22 cellular contexts compared by ENCODE assay signal in the genomic region with DNA sequence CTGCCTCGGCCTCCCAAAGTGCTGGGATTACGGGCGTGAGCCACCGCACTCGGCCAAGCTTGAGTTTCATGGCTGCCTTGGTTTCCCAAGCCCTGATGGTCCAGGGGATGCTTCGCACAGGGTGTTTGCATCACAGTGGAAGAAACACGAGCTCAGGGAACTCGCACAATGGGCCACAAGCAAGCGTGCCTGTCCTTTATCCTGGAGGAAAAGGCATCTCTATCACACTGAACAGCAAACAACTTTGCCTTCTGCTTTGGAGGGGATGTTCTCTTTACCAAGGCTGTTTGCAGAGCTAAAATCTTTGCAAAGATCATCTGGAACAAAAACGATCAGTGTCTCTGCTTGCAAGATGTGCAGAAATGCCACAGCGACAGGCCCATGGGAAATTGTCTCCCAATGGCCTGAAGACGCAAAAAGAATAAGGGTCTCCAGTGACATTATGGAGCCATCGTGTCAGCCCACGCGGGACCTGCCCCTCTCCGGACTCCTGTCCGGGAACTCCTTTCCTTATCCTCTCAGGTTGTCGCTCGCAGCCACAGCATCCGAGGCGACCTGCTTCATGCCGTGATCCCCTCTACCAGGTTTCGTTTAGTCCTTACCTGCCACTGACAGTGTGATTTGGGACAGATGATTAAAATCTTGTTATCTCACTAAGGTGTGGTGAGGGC. TPM values are rescaled to one million over a fixed set of nuclear protein-coding genes. Genes with fewer than 3 reads are reported as not detected.
A peak's percentile ranks its signal among the peaks of the same experiment; 100 is the strongest.
DNase-seq lines count a peak whose midpoint lies in the region; ATAC-seq, FAIRE-seq and TF ChIP-seq lines count a peak whose summit lies in the region.
"Had no signal": no experiment of that assay in that cellular context is flagged by ENCODE, and none has a peak within 500 bp of the region (broad histone marks: within the 10 kb centered on the region; RNA-seq: fewer than 3 reads in every experiment).

No MANE protein-coding gene starts in this region.

- no peak overlapping the region for H4K91ac ChIP-seq in H1 (replicated peaks; ENCODE audit: insufficient read length, low read length)

- no peak overlapping the region for H2BK5ac ChIP-seq in H1 (ENCODE audit: low read depth, low read length)

- POLR2A ChIA-PET in H1 (lab: Charles Lee; ENCODE audit: partially characterized antibody) = no interaction called here

- CTCF ChIA-PET in H1 (lab: Charles Lee; ENCODE audit: partially characterized antibody) = no interaction called here

- H2AFZ ChIP-seq in H1 (ENCODE audit: low read length) = no peak overlapping the region

- no peaks in the 10 kb centered on the region for H3K79me2 ChIP-seq in H1 (ENCODE audit: control insufficient read depth in 1 of 2, insufficient read depth in 2 of 2, low read length in 2 of 2)

- 88% methylated on average over 23 of the region's 23 CpGs; no CpG with 5 or more reads in 1 of the 2 experiments for WGBS in H1 (ENCODE audit: extremely low coverage in 1 of 2, insufficient coverage in 1 of 2, insufficient read length in 1 of 2, insufficient replicate concordance in 2 of 2, low coverage in 1 of 2, low lambda C conversion rate in 2 of 2, missing lambda C conversion rate in 1 of 2), 2 experiments

- peaks cover 0 to 2% (median 0%) of the 10 kb centered on the region in 4 experiments; a peak in 2 of 7 replicates for H3K4me1 ChIP-seq in H1 (replicated peaks in 1 of 4; ENCODE audit: control insufficient read depth in 3 of 4, insufficient read depth in 4 of 4, low read length in 3 of 4)
- H3K4me1 ChIP-seq: SJCRH30 had no signal

- peaks cover 0 to 1% (median 0%) of the 10 kb centered on the region in 4 experiments; a peak in 1 of 7 replicates for H3K27me3 ChIP-seq in H1 (replicated peaks in 1 of 4; ENCODE audit: control insufficient read depth in 3 of 4, extremely low read depth in 1 of 4, insufficient read depth in 3 of 4, low read length in 3 of 4)
- H3K27me3 ChIP-seq: SJCRH30 had no signal

- DNase-seq in Right ventricle myocardium inferior (ENCODE audit: missing footprints) (peak; percentile 66), left ventricle myocardium superior (no peak), H1 (ENCODE audit: low read depth in 1 of 2, low spot score in 2 of 2) (no peak), retina (peak; percentile 0), NCI-H2081 (lab: John Stamatoyannopoulos, UW) (no peak)
- DNase-seq: 8988T, Calu3, H7, MM.1S, NCI-H1048, NCI-H1436, NCI-H187 treated with DMSO at 0.1 percent for 48 hours, NCI-H2227 treated with DMSO at 0.1 percent for 48 hours, NCI-H524, NCI-H774, SJCRH30 had no signal

- 0 out of 2 replicates have a peak overlapping the region, but pooled peaks have one; percentile 1 for H2BK12ac ChIP-seq in H1 (ENCODE audit: low read depth, low read length)

- no peak for FAIRE-seq in H1 (lab: Jason Lieb, UNC)

- no peak overlapping the region for H3K56ac ChIP-seq in H1 (replicated peaks; ENCODE audit: insufficient read length, low read depth, low read length)

- no peak overlapping the region for H2BK20ac ChIP-seq in H1 (ENCODE audit: low read length)

- H3K23me2 ChIP-seq in H1 (ENCODE audit: low read depth, low read length) = peaks cover 1% of the 10 kb centered on the region; the same call in 1 of the 2 replicates

- no peak overlapping the region for H2AK5ac ChIP-seq in H1 (ENCODE audit: low read depth, low read length)

- peaks cover 0 to 5% of the 10 kb centered on the region in 2 experiments for H4K20me1 ChIP-seq in H1 (replicated peaks in 1 of 2; ENCODE audit: control insufficient read depth in 1 of 2, insufficient read depth in 2 of 2, low read length in 2 of 2)

- no peak for TF ChIP-seq CTCF in H1 (IDR thresholded peaks at IDR 0.05; ENCODE audit: control extremely low read depth in 1 of 3, insufficient read depth in 1 of 3, low read depth in 1 of 3, low read length in 3 of 3)

- TF ChIP-seq EP300 in H1 (IDR thresholded peaks at IDR 0.05; ENCODE audit: borderline replicate concordance in 1 of 2, low read depth in 2 of 2, low read length in 2 of 2) = no peak

- ATAC-seq in Right ventricle myocardium inferior (no peak), left ventricle myocardium superior (no peak), GM18505 (IDR thresholded peaks at IDR 0.05; ENCODE audit: unreplicated experiment) (no peak), GM19351 (IDR thresholded peaks at IDR 0.05; ENCODE audit: unreplicated experiment) (no peak)

- no peak overlapping the region for H3K14ac ChIP-seq in H1 (ENCODE audit: insufficient read length)

- no peak overlapping the region for H2BK15ac ChIP-seq in H1 (ENCODE audit: low read length)

- no peaks in the 10 kb centered on the region for H3K36me3 ChIP-seq in KOPT-K1 (ENCODE audit: insufficient read depth, low read length)
- no peaks in the 10 kb centered on the region for H3K36me3 ChIP-seq in H1 (ENCODE audit: control insufficient read depth in 2 of 4, insufficient read depth in 4 of 4, low read length in 3 of 4)
- H3K36me3 ChIP-seq: SJCRH30 had no signal

- H3K9me3 ChIP-seq in KOPT-K1 (ENCODE audit: insufficient read depth, low read length, poor library complexity, severe bottlenecking) (no peaks in the 10 kb centered on the region), H1 (ENCODE audit: insufficient read depth in 2 of 2, low read depth in 1 of 2, low read length in 1 of 2) (peaks cover 4 to 9% of the 10 kb centered on the region in 2 experiments; a peak in 1 of 4 replicates)
- H3K9me3 ChIP-seq: SJCRH30 had no signal

- H4K8ac ChIP-seq in H1 (ENCODE audit: extremely low read depth, insufficient read depth, low read length) = no peak overlapping the region; the same call in 1 of the 2 replicates

- H3K18ac ChIP-seq in H1 (ENCODE audit: extremely low read depth, low read length) = no peak overlapping the region

- TF ChIP-seq RAD21 in H1 (IDR thresholded peaks at IDR 0.05 in 1 of 2, conservative IDR thresholded peaks at IDR 0.05 in 1 of 2; ENCODE audit: low read depth in 2 of 2, low read length in 2 of 2) = no peak

- intact Hi-C loops in Right ventricle myocardium inferior (cut with DNase I) = no loop called here
- intact Hi-C loops in left ventricle myocardium superior (cut with micrococcal nuclease) = no loop called here

- no peaks in the 10 kb centered on the region; the same call in none of the 2 replicates for H3K79me1 ChIP-seq in H1 (ENCODE audit: low read depth, low read length)

- H3K4ac ChIP-seq in H1 (replicated peaks; ENCODE audit: insufficient read length, low read depth, low read length) = no peak overlapping the region

- TF ChIP-seq POLR2A in H1 (IDR thresholded peaks at IDR 0.05; ENCODE audit: control extremely low read depth in 1 of 2, low read depth in 2 of 2, low read length in 2 of 2) (no peak), GM18505 (IDR thresholded peaks at IDR 0.05; ENCODE audit: borderline replicate concordance, extremely low read depth, insufficient read depth, insufficient read length) (no peak)

- no peak overlapping the region for H3K4me3 ChIP-seq in H1 (ENCODE audit: extremely low read depth in 1 of 4, insufficient read depth in 2 of 4, low read depth in 3 of 4, low read length in 4 of 4)
- H3K4me3 ChIP-seq: SJCRH30 had no signal

- H2BK120ac ChIP-seq in H1 (replicated peaks; ENCODE audit: low read depth, low read length) = no peak overlapping the region

- H3K23ac ChIP-seq in H1 (ENCODE audit: insufficient read length) = no peak overlapping the region

- H3K27ac ChIP-seq in KOPT-K1 (ENCODE audit: low read depth, low read length, poor library complexity, severe bottlenecking) = peak overlapping the region; percentile 91
- no peak overlapping the region for H3K27ac ChIP-seq in H1 (ENCODE audit: low read depth, low read length)
- H3K27ac ChIP-seq: C4-2B, RWPE1, SJCRH30 had no signal

- H4K5ac ChIP-seq in H1 (ENCODE audit: insufficient read length, low read depth, low read length) = no peak overlapping the region

- H3K4me2 ChIP-seq in H1 (ENCODE audit: insufficient read depth in 1 of 2, low read depth in 2 of 2, low read length in 2 of 2) = no peak overlapping the region

- H3K9ac ChIP-seq in H1 (replicated peaks in 1 of 4; ENCODE audit: extremely low read depth in 1 of 4, low read depth in 3 of 4, low read length in 3 of 4) = 0 out of 7 replicates have a peak overlapping the region, but pooled peaks of 1 of the 4 experiments have one; percentile 30

TF ChIP-seq in H1, 55 proteins besides CTCF, POLR2A, EP300 and RAD21:
- no peak for TF ChIP-seq EZH2 (IDR thresholded peaks at IDR 0.05; ENCODE audit: low read depth, low read length, severe bottlenecking)
- TF ChIP-seq RBBP5 (IDR thresholded peaks at IDR 0.05; ENCODE audit: borderline replicate concordance, low read depth, low read length) = no peak
- TF ChIP-seq, protein P1, sequence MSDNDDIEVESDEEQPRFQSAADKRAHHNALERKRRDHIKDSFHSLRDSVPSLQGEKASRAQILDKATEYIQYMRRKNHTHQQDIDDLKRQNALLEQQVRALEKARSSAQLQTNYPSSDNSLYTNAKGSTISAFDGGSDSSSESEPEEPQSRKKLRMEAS (IDR thresholded peaks at IDR 0.05) = no peak
- TF ChIP-seq BCL11A (IDR thresholded peaks at IDR 0.05; ENCODE audit: low read depth in 2 of 2, low read length in 2 of 2) = no peak
- no peak for TF ChIP-seq KDM4A (IDR thresholded peaks at IDR 0.05; ENCODE audit: low read depth, low read length, severe bottlenecking)
- no peak for TF ChIP-seq CHD1 (IDR thresholded peaks at IDR 0.05; ENCODE audit: low read depth, low read length)
- TF ChIP-seq CBX5 (IDR thresholded peaks at IDR 0.05; ENCODE audit: low read depth, low read length) = no peak
- TF ChIP-seq SUZ12 (IDR thresholded peaks at IDR 0.05; ENCODE audit: low read length) = no peak
- no peak for TF ChIP-seq RNF2 (IDR thresholded peaks at IDR 0.05; ENCODE audit: borderline replicate concordance, low read depth, low read length, missing control alignments, poor library complexity, severe bottlenecking)

RNA-seq across cellular contexts. Expression of a gene that starts 44.1 kb away (rescaled TPM):
- total RNA-seq in Right ventricle myocardium inferior = 11.1 TPM
- 11.5 TPM for total RNA-seq in left ventricle myocardium superior
- total RNA-seq in H1 (2021; fragmentation: NEBNext Ultra II Directional; extraction: Animal tissue kit (Norgen Biotek cat#: 25700)) = 1.3 and 2.7 TPM in 2 replicates
- 0.51 and 1.5 TPM in 2 replicates for polyA plus RNA-seq in H1 (2011; rRNA removed)
- polyA plus RNA-seq in H1 (2011; cell fraction: cytosol; rRNA removed) = 0.62 TPM
- 3.9 TPM for polyA plus RNA-seq in H1 (2011; cell fraction: nucleus; rRNA removed)
- 0.99 to 1.7 TPM (median 1.2 TPM) in 4 replicates for polyA plus RNA-seq in H1 (2012, experiment 1 of 2)
- 1.1 TPM for polyA plus RNA-seq in H1 (2012, experiment 2 of 2)
- 1.6 TPM for polyA plus RNA-seq in H1 (2013, experiment 1 of 2)
- 1.2 TPM for polyA plus RNA-seq in H1 (2013, experiment 2 of 2)
- polyA minus RNA-seq in H1 (2011; rRNA and poly(A)+ RNA removed) = 0.59 and 0.66 TPM in 2 replicates
- polyA minus RNA-seq in H1 (2011; cell fraction: cytosol; rRNA and poly(A)+ RNA removed) = 2.9 TPM
- polyA minus RNA-seq in H1 (2011; cell fraction: nucleus; rRNA and poly(A)+ RNA removed) = 2.1 TPM
- total RNA-seq: Calu3 had no signal
- polyA plus RNA-seq: CD8-positive, alpha-beta memory T cell had no signal

Comparison
In these comparisons a context has a peak if more than half of its experiments do, and no peak if none do; other contexts are left out.
1. DNase-seq: peak in Right ventricle myocardium inferior (single experiment) and retina (single experiment); none in left ventricle myocardium superior (single experiment), H1 (0 of 2) and NCI-H2081 (0 of 2).